1 cellular context compared by ENCODE assay signal in genomic region chrX:15738686-15739016, GRCh38.
TF ChIP-seq lines count a peak whose summit lies in the region.

No MANE protein-coding gene starts in this region.

TF ChIP-seq in H1, 55 proteins besides CTCF, POLR2A, EP300 and RAD21:
- TF ChIP-seq KDM5A (IDR thresholded peaks at IDR 0.05; ENCODE audit: low read length) (no peak), HDAC6 (IDR thresholded peaks at IDR 0.05; ENCODE audit: low read depth, low read length) (no peak), RNF2 (IDR thresholded peaks at IDR 0.05; ENCODE audit: borderline replicate concordance, low read depth, low read length, missing control alignments, poor library complexity, severe bottlenecking) (no peak), BACH1 (IDR thresholded peaks at IDR 0.05; ENCODE audit: low read length) (no peak), RBBP5 (IDR thresholded peaks at IDR 0.05; ENCODE audit: borderline replicate concordance, low read depth, low read length) (no peak), CTBP2 (IDR thresholded peaks at IDR 0.05; ENCODE audit: borderline replicate concordance, insufficient read depth, insufficient read length, low read length) (no peak), GABPA (IDR thresholded peaks at IDR 0.05; ENCODE audit: borderline replicate concordance, insufficient read depth, low read length) (no peak), BRCA1 (IDR thresholded peaks at IDR 0.05; ENCODE audit: low read depth, low read length) (no peak)
TF ChIP-seq in H1: peak in this region for 0.
